Comparison of ENCODE assay signal across 16 cellular contexts in genomic region chr14:35689000-35689460, GRCh38.
DNase-seq lines count a peak whose midpoint lies in the region; ATAC-seq and TF ChIP-seq lines count a peak whose summit lies in the region.
"Had no signal": no experiment of that assay in that cellular context is flagged by ENCODE, and none has a peak within 500 bp of the region (broad histone marks: within the 10 kb centered on the region; RNA-seq: fewer than 3 reads in every experiment).

No MANE protein-coding gene starts in this region.

- H3K27ac ChIP-seq in mammary epithelial cell (ENCODE audit: insufficient read depth, low read depth, low read length) (no peak overlapping the region), body of pancreas (no peak overlapping the region)
- H3K27ac ChIP-seq: adrenal gland, epithelial cell of prostate, right atrium auricular region, testis had no signal

- no peak for DNase-seq in MCF 10A (ENCODE audit: unreplicated experiment)
- DNase-seq in mammary epithelial cell: no peak
- no peak for DNase-seq in activated CD8-positive, alpha-beta T cell treated with anti-CD3 and anti-CD28 coated beads for 36 hours
- DNase-seq in epidermal melanocyte (ENCODE audit: insufficient read length, low spot score): no peak
- DNase-seq in body of pancreas: no peak
- no peak for DNase-seq in erythroblast (lab: John Stamatoyannopoulos, UW)
- DNase-seq: adrenal gland, HCEC 1CT, Kasumi-1, NCI-H146, NCI-H446, testis had no signal

- in situ Hi-C loops in mammary epithelial cell (cut with MboI; ENCODE audit: low sequenced_read_pairs in 2 of 2): loop anchor here (25.0 kb wide), 1 partner anchor 252 kb away; no protein-coding TSS in a partner anchor

- no peaks in the 10 kb centered on the region for H3K9me3 Mint-ChIP-seq in MCF 10A (ENCODE audit: unreplicated experiment)
- no peaks in the 10 kb centered on the region for H3K9me3 Mint-ChIP-seq in activated CD8-positive, alpha-beta T cell treated with anti-CD3 and anti-CD28 coated beads for 36 hours

- H3K4me2 ChIP-seq in mammary epithelial cell (ENCODE audit: insufficient read depth, low read depth, low read length): no peak overlapping the region

- H3K4me3 ChIP-seq in mammary epithelial cell (replicated peaks in 1 of 3; ENCODE audit: insufficient read depth in 1 of 3, low read depth in 2 of 3, low read length in 3 of 3) (no peak overlapping the region), body of pancreas (no peak overlapping the region)
- H3K4me3 ChIP-seq: adrenal gland, right atrium auricular region, testis had no signal

- no peaks in the 10 kb centered on the region for H3K4me1 Mint-ChIP-seq in MCF 10A (ENCODE audit: insufficient read depth, unreplicated experiment)
- H3K4me1 Mint-ChIP-seq in activated CD8-positive, alpha-beta T cell treated with anti-CD3 and anti-CD28 coated beads for 36 hours (ENCODE audit: low read depth): peaks cover 9% of the 10 kb centered on the region

- no peaks in the 10 kb centered on the region for H3K4me1 ChIP-seq in mammary epithelial cell (ENCODE audit: insufficient read depth, low read length)
- no peaks in the 10 kb centered on the region for H3K4me1 ChIP-seq in body of pancreas
- H3K4me1 ChIP-seq: right atrium auricular region, testis had no signal

- no peak overlapping the region for H3K4me3 Mint-ChIP-seq in MCF 10A (ENCODE audit: unreplicated experiment)
- no peak overlapping the region for H3K4me3 Mint-ChIP-seq in activated CD8-positive, alpha-beta T cell treated with anti-CD3 and anti-CD28 coated beads for 36 hours

- no peak overlapping the region for H3K9ac ChIP-seq in mammary epithelial cell (ENCODE audit: insufficient read depth, low read length)

- H3K9me3 ChIP-seq in mammary epithelial cell (replicated peaks; ENCODE audit: insufficient read depth, low read length) (no peaks in the 10 kb centered on the region), body of pancreas (no peaks in the 10 kb centered on the region)
- H3K9me3 ChIP-seq: adrenal gland, right atrium auricular region, testis had no signal

- H3K27ac Mint-ChIP-seq in MCF 10A (ENCODE audit: low read depth, unreplicated experiment): no peak overlapping the region
- peak overlapping the region; percentile 74 for H3K27ac Mint-ChIP-seq in activated CD8-positive, alpha-beta T cell treated with anti-CD3 and anti-CD28 coated beads for 36 hours

- BruUV-seq in MCF 10A (replicated peaks; lab: Mats Ljungman, UMichigan) (TSS peak; percentile 28), mammary epithelial cell (replicated peaks; lab: Mats Ljungman, UMichigan) (no TSS peak)

- H3K36me3 Mint-ChIP-seq in MCF 10A (ENCODE audit: insufficient read depth, unreplicated experiment): peaks cover 30% of the 10 kb centered on the region
- peaks cover 6% of the 10 kb centered on the region for H3K36me3 Mint-ChIP-seq in activated CD8-positive, alpha-beta T cell treated with anti-CD3 and anti-CD28 coated beads for 36 hours (ENCODE audit: low read depth)

- H2AFZ ChIP-seq in mammary epithelial cell (ENCODE audit: low read depth, low read length): no peak overlapping the region

- intact Hi-C loops in MCF 10A (cut with micrococcal nuclease): loop anchor here (5.0 kb wide), 2 partner anchors 128 to 157 kb away; partner anchors contain the start of gene INSM2
- intact Hi-C loops in mammary epithelial cell (cut with micrococcal nuclease): loop anchor here (5.0 kb wide), 1 partner anchor 547 kb away; no protein-coding TSS in a partner anchor
- intact Hi-C loops in activated CD8-positive, alpha-beta T cell treated with anti-CD3 and anti-CD28 coated beads for 36 hours (cut with micrococcal nuclease): loop anchor here (10.0 kb wide), 1 partner anchor 274 kb away; no protein-coding TSS in a partner anchor
- intact Hi-C loops in body of pancreas (cut with DNase I): no loop called here

- H3K79me2 ChIP-seq in mammary epithelial cell (ENCODE audit: insufficient read depth, low read length): no peaks in the 10 kb centered on the region

- H3K27me3 ChIP-seq in mammary epithelial cell (ENCODE audit: insufficient read depth, low read length) (no peaks in the 10 kb centered on the region), body of pancreas (no peaks in the 10 kb centered on the region)
- H3K27me3 ChIP-seq: adrenal gland, right atrium auricular region, testis had no signal

- whole genome bisulfite sequencing in mammary epithelial cell (ENCODE audit: low coverage, missing lambda C conversion rate): 95% methylated on average over 3 of the region's 3 CpGs
- WGBS in body of pancreas, 2 donors: 84 to 89% methylated on average over 3 of the region's 3 CpGs

- peak; percentile 65 for ATAC-seq in HG02852 (IDR thresholded peaks at IDR 0.05; ENCODE audit: unreplicated experiment)
- peak; percentile 53 for ATAC-seq in activated CD8-positive, alpha-beta T cell treated with anti-CD3 and anti-CD28 coated beads for 36 hours
- no peak for ATAC-seq in body of pancreas
- no peak for ATAC-seq in GM19328 (IDR thresholded peaks at IDR 0.05; ENCODE audit: unreplicated experiment)

- dilution Hi-C loops in mammary epithelial cell (cut with HindIII; ENCODE audit: low sequenced_read_pairs): no loop called here

- CTCF ChIA-PET in MCF 10A (lab: Yijun Ruan, JAX): interaction anchor here (0.6 to 5.4 kb wide), 8 partner anchors 14 to 548 kb away, joined by 3 to 34 read pairs (median 4); no protein-coding TSS in a partner anchor
- CTCF ChIA-PET in mammary epithelial cell (lab: Charles Lee; ENCODE audit: low non-redundant PET): no interaction called here
- CTCF ChIA-PET in activated CD8-positive, alpha-beta T cell treated with anti-CD3 and anti-CD28 coated beads for 36 hours (lab: Charles Lee): interaction anchor here (0.8 to 3.9 kb wide), 8 partner anchors 10 to 273 kb away, joined by 3 to 36 read pairs (median 4); partner anchors contain the start of gene BRMS1L

- no peaks in the 10 kb centered on the region for H3K27me3 Mint-ChIP-seq in MCF 10A (ENCODE audit: insufficient read depth, unreplicated experiment)
- no peaks in the 10 kb centered on the region for H3K27me3 Mint-ChIP-seq in activated CD8-positive, alpha-beta T cell treated with anti-CD3 and anti-CD28 coated beads for 36 hours

- H3K36me3 ChIP-seq in mammary epithelial cell (ENCODE audit: insufficient read depth, low read length) (no peaks in the 10 kb centered on the region), body of pancreas (replicated peaks in 1 of 2; ENCODE audit: insufficient read depth in 1 of 2, low read depth in 2 of 2) (peaks cover 0 to 3% of the 10 kb centered on the region in 2 donors)

- H4K20me1 ChIP-seq in mammary epithelial cell (ENCODE audit: insufficient read depth, low read length): no peaks in the 10 kb centered on the region

- TF ChIP-seq CTCF in MCF 10A (IDR thresholded peaks at IDR 0.05; ENCODE audit: unreplicated experiment): no peak
- TF ChIP-seq CTCF in mammary epithelial cell (conservative IDR thresholded peaks at IDR 0.05 in 1 of 2, IDR thresholded peaks at IDR 0.05 in 1 of 2; ENCODE audit: extremely low read depth in 1 of 2, insufficient read depth in 1 of 2, low read depth in 1 of 2, low read length in 2 of 2): no peak
- TF ChIP-seq CTCF in activated CD8-positive, alpha-beta T cell treated with anti-CD3 and anti-CD28 coated beads for 36 hours (IDR thresholded peaks at IDR 0.05): no peak
- no peak for TF ChIP-seq CTCF in body of pancreas (IDR thresholded peaks at IDR 0.05)

- TF ChIP-seq POLR2A in body of pancreas (IDR thresholded peaks at IDR 0.05) (no peak), erythroblast (IDR thresholded peaks at IDR 0.05; ENCODE audit: low read length) (no peak)

- POLR2A ChIA-PET in MCF 10A (lab: Yijun Ruan, JAX): interaction anchor here (1.2 kb wide), 1 partner anchor 10 kb away, joined by 3 read pairs; no protein-coding TSS in a partner anchor
- POLR2A ChIA-PET in activated CD8-positive, alpha-beta T cell treated with anti-CD3 and anti-CD28 coated beads for 36 hours (lab: Charles Lee): interaction anchor here (1.1 to 1.4 kb wide), 2 partner anchors 137 to 272 kb away, joined by 3 read pairs; partner anchors contain the start of gene BRMS1L

Comparison
In these comparisons a context has a peak if more than half of its experiments do, and no peak if none do; other contexts are left out.
1. ATAC-seq: peak in HG02852 (single experiment) and activated CD8-positive, alpha-beta T cell treated with anti-CD3 and anti-CD28 coated beads for 36 hours (single experiment); none in body of pancreas (single experiment) and GM19328 (single experiment).